In genomic region chr11:119030029-119030328, GRCh38 we compare ENCODE assay signal across 8 cellular contexts. TPM values are rescaled to one million over a fixed set of nuclear protein-coding genes. Genes with fewer than 3 reads are reported as not detected.
DNase-seq lines count a peak whose midpoint lies in the region; ATAC-seq and TF ChIP-seq lines count a peak whose summit lies in the region.

No MANE protein-coding gene starts in this region.

- CTCF ChIA-PET in BJ (lab: Yijun Ruan, JAX), result interaction anchor here (0.7 to 2.0 kb wide), 3 partner anchors 10 to 340 kb away, joined by 3 to 13 read pairs (median 6); partner anchors contain the start of genes RPS25 and TRAPPC4

- H4K8ac ChIP-seq in neuronal stem cell (ENCODE audit: low read depth, low read length), result no peak overlapping the region

- H3K4me1 ChIP-seq in Loucy (ENCODE audit: insufficient read depth, low read length, poor library complexity, severe bottlenecking), result peaks cover 22% of the 10 kb centered on the region
- peaks cover 18% of the 10 kb centered on the region for H3K4me1 ChIP-seq in effector memory CD4-positive, alpha-beta T cell (ENCODE audit: control insufficient read depth, insufficient read depth, low read length, poor library complexity, severe bottlenecking)
- peaks cover 6 to 12% of the 10 kb centered on the region in 2 donors for H3K4me1 ChIP-seq in neuronal stem cell (ENCODE audit: control insufficient read depth in 2 of 2, insufficient read depth in 1 of 2, low read depth in 1 of 2, low read length in 2 of 2)

- no peak for DNase-seq in BJ (ENCODE audit: low read depth)
- DNase-seq in effector memory CD4-positive, alpha-beta T cell, result no peak
- no peak for DNase-seq in neuronal stem cell (ENCODE audit: low spot score)
- no peak for DNase-seq in KBM-7
- no peak for DNase-seq in NCI-H1694 (lab: John Stamatoyannopoulos, UW)
- DNase-seq in NCI-H2196 treated with DMSO at 0.1 percent for 48 hours (lab: John Stamatoyannopoulos, UW; ENCODE audit: unreplicated experiment), result no peak

- no peaks in the 10 kb centered on the region for H3K9me2 ChIP-seq in Loucy (replicated peaks; ENCODE audit: low read depth, low read length)

- no peak overlapping the region for H4K91ac ChIP-seq in neuronal stem cell (ENCODE audit: low read depth, low read length, poor library complexity)

- H2BK5ac ChIP-seq in neuronal stem cell (ENCODE audit: low read length), result peak overlapping the region; percentile 60

- H3K9ac ChIP-seq in Loucy (ENCODE audit: low read depth, low read length, poor library complexity, severe bottlenecking), result peak overlapping the region; percentile 89
- H3K9ac ChIP-seq in neuronal stem cell (ENCODE audit: low read depth, low read length, poor library complexity), result peak overlapping the region; percentile 98

- H2BK120ac ChIP-seq in neuronal stem cell (ENCODE audit: low read depth, low read length), result peak overlapping the region; percentile 22

- peak overlapping the region; percentile 60 for H2BK12ac ChIP-seq in neuronal stem cell (ENCODE audit: low read length)

- TF ChIP-seq CTCF in BJ (IDR thresholded peaks at IDR 0.05; ENCODE audit: insufficient read depth, low read depth, low read length) (no peak), Loucy (conservative IDR thresholded peaks at IDR 0.05; ENCODE audit: low read length) (no peak)

- in situ Hi-C loops in KBM-7 (cut with MboI; ENCODE audit: low pct_unique_long_range_greater_than_20kb, low sequenced_read_pairs), result no loop called here

- H3K27me3 ChIP-seq in BJ (ENCODE audit: control insufficient read depth, insufficient read depth, low read length), result no peaks in the 10 kb centered on the region
- no peaks in the 10 kb centered on the region for H3K27me3 ChIP-seq in Loucy (ENCODE audit: insufficient read depth, low read length, poor library complexity, severe bottlenecking)
- no peaks in the 10 kb centered on the region for H3K27me3 ChIP-seq in effector memory CD4-positive, alpha-beta T cell (replicated peaks; ENCODE audit: control insufficient read depth, insufficient read depth, low read length, poor library complexity, severe bottlenecking)
- H3K27me3 ChIP-seq in neuronal stem cell (ENCODE audit: control insufficient read depth in 3 of 3, insufficient read depth in 3 of 3, low read depth in 1 of 3, low read length in 3 of 3), result no peaks in the 10 kb centered on the region

- peak overlapping the region; percentile 85 for H3K27ac ChIP-seq in effector memory CD4-positive, alpha-beta T cell (ENCODE audit: insufficient read depth, low read length, poor library complexity, severe bottlenecking)
- no peak overlapping the region for H3K27ac ChIP-seq in neuronal stem cell (replicated peaks; ENCODE audit: low read length)

- no peaks in the 10 kb centered on the region for H3F3A ChIP-seq in Loucy (ENCODE audit: low read depth)

- H3K9me3 ChIP-seq in Loucy (ENCODE audit: insufficient read depth, low read depth, low read length), result no peaks in the 10 kb centered on the region
- no peaks in the 10 kb centered on the region for H3K9me3 ChIP-seq in effector memory CD4-positive, alpha-beta T cell (ENCODE audit: control insufficient read depth, low read length)
- no peaks in the 10 kb centered on the region for H3K9me3 ChIP-seq in neuronal stem cell (replicated peaks in 1 of 2; ENCODE audit: control insufficient read depth in 2 of 2, insufficient read depth in 1 of 2, low read depth in 1 of 2, low read length in 2 of 2)

- H3K4me3 ChIP-seq in BJ (ENCODE audit: low read depth, low read length) (peak overlapping the region; percentile 90), Loucy (ENCODE audit: low read length, poor library complexity, severe bottlenecking) (peak overlapping the region; percentile 93), neuronal stem cell (ENCODE audit: low read length in 2 of 2) (peak overlapping the region; percentile 88 to 89)
- peak overlapping the region; percentile 79 for H3K4me3 ChIP-seq in effector memory CD4-positive, alpha-beta T cell (ENCODE audit: insufficient read depth, low read depth, low read length, poor library complexity, severe bottlenecking)

- H3K36me3 ChIP-seq in BJ (ENCODE audit: control insufficient read depth, insufficient read depth, low read length) (peaks cover 1% of the 10 kb centered on the region), Loucy (ENCODE audit: insufficient read depth, low read length) (peaks cover 5% of the 10 kb centered on the region; the same call in 1 of the 2 replicates), neuronal stem cell (replicated peaks in 1 of 2; ENCODE audit: control insufficient read depth in 2 of 2, insufficient read depth in 2 of 2, low read length in 2 of 2) (peaks cover 32 to 42% of the 10 kb centered on the region in 2 donors)
- H3K36me3 ChIP-seq in effector memory CD4-positive, alpha-beta T cell (ENCODE audit: control insufficient read depth, insufficient read depth, low read length), result peaks cover 14% of the 10 kb centered on the region

- H4K20me1 ChIP-seq in Loucy (ENCODE audit: insufficient read depth, low read length, poor library complexity, severe bottlenecking), result no peaks in the 10 kb centered on the region

- peaks cover 28% of the 10 kb centered on the region for H3K79me2 ChIP-seq in Loucy (ENCODE audit: insufficient read depth, low read length)

- H3K14ac ChIP-seq in neuronal stem cell (ENCODE audit: low read length), result no peak overlapping the region

- WGBS in neuronal stem cell (ENCODE audit: extremely low coverage in 2 of 2, insufficient read length in 2 of 2, insufficient replicate concordance in 1 of 2), 2 donors, result no CpG with 5 or more reads among the region's 13 CpGs

- peak overlapping the region; percentile 94 for H3K18ac ChIP-seq in neuronal stem cell (ENCODE audit: low read length)

- peak overlapping the region; percentile 81 for H2BK15ac ChIP-seq in neuronal stem cell (ENCODE audit: low read length)

- peak; percentile 13 for ATAC-seq in GM21515 (IDR thresholded peaks at IDR 0.05; ENCODE audit: unreplicated experiment)

- peaks cover 19% of the 10 kb centered on the region for H3K79me1 ChIP-seq in neuronal stem cell (ENCODE audit: low read depth, low read length)

- peak overlapping the region; percentile 82 for H2AK5ac ChIP-seq in neuronal stem cell (ENCODE audit: low read depth, low read length)

- H3K23ac ChIP-seq in neuronal stem cell (ENCODE audit: low read depth, low read length, poor library complexity), result peak overlapping the region; percentile 92

- POLR2A ChIA-PET in BJ (lab: Charles Lee), result no interaction called here

- H3K4me2 ChIP-seq in Loucy (ENCODE audit: low read depth, low read length, poor library complexity, severe bottlenecking) (peak overlapping the region; percentile 85), neuronal stem cell (ENCODE audit: insufficient read depth, low read length, poor library complexity, severe bottlenecking) (peak overlapping the region; percentile 88)

- H2AFZ ChIP-seq in Loucy (ENCODE audit: low read length), result peak overlapping the region; percentile 100
- H2AFZ ChIP-seq in neuronal stem cell (ENCODE audit: low read length), result peak overlapping the region; percentile 97

- no peak overlapping the region for H3K4ac ChIP-seq in neuronal stem cell (ENCODE audit: low read length)

RNA-seq across cellular contexts. Expression of gene SLC37A4, which starts 0.7 kb away (rescaled TPM):
- 14.1 and 21.4 TPM in 2 replicates for polyA plus RNA-seq in BJ (2011; rRNA removed)
- polyA minus RNA-seq in BJ (2011; rRNA and poly(A)+ RNA removed), result 10.4 and 18.2 TPM in 2 replicates
- polyA plus RNA-seq in neuronal stem cell (2013, experiment 1 of 2), result 44.0 TPM
- 44.3 TPM for polyA plus RNA-seq in neuronal stem cell (2013, experiment 2 of 2)

RNA-seq across cellular contexts. Expression of gene TRAPPC4, which starts 11.4 kb away (rescaled TPM):
- 167 and 211 TPM in 2 replicates for polyA plus RNA-seq in BJ (2011; rRNA removed)
- 52.3 and 72.6 TPM in 2 replicates for polyA minus RNA-seq in BJ (2011; rRNA and poly(A)+ RNA removed)
- polyA plus RNA-seq in neuronal stem cell (2013, experiment 1 of 2), result 72.1 TPM
- 74.9 TPM for polyA plus RNA-seq in neuronal stem cell (2013, experiment 2 of 2)

RNA-seq across cellular contexts. Expression of gene RPS25, which starts 11.8 kb away (rescaled TPM):
- polyA plus RNA-seq in BJ (2011; rRNA removed), result 351 and 799 TPM in 2 replicates
- polyA minus RNA-seq in BJ (2011; rRNA and poly(A)+ RNA removed), result 30.1 and 37.8 TPM in 2 replicates
- 3,221 TPM for polyA plus RNA-seq in neuronal stem cell (2013, experiment 1 of 2)
- polyA plus RNA-seq in neuronal stem cell (2013, experiment 2 of 2), result 3,219 TPM

RNA-seq across cellular contexts. Expression of gene HYOU1, which starts 27.0 kb away (rescaled TPM):
- 115 and 123 TPM in 2 replicates for polyA plus RNA-seq in BJ (2011; rRNA removed)
- 92.4 and 167 TPM in 2 replicates for polyA minus RNA-seq in BJ (2011; rRNA and poly(A)+ RNA removed)
- polyA plus RNA-seq in neuronal stem cell (2013, experiment 1 of 2), result 76.2 TPM
- 79.0 TPM for polyA plus RNA-seq in neuronal stem cell (2013, experiment 2 of 2)

RNA-seq across cellular contexts. Expression of gene CENATAC, which starts 32.0 kb away (rescaled TPM):
- 10.5 and 12.0 TPM in 2 replicates for polyA plus RNA-seq in BJ (2011; rRNA removed)
- 5.1 and 5.4 TPM in 2 replicates for polyA minus RNA-seq in BJ (2011; rRNA and poly(A)+ RNA removed)
- 18.7 TPM for polyA plus RNA-seq in neuronal stem cell (2013, experiment 1 of 2)
- 20.9 TPM for polyA plus RNA-seq in neuronal stem cell (2013, experiment 2 of 2)
